ENCODE assay signal across 1 cellular context in the genomic region with DNA sequence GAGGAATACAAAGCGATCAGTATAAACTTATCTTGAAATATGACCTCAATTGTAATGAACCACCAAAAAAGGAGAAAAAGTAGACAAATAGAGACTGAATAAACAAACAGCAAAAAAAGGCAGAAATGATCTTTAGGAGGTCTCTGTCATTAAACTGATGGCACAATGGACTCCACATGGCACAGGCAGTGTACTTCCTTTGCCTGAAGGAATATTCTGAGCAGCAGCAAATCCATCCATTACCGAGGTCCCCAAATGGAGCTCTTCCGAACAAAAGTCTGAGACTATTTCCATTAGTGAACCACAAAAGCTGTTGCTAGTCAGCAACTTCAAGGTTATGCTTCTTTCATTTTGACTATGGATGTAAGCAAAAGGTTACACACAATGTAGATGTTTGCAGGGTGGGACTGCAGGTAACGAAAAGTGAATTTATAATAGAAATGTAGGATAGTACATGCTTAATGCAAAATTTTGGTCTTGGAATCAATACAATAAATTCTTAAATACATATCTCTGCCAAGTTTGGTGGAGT.
TF ChIP-seq lines count a peak whose summit lies in the region.

No MANE protein-coding gene starts in this region.

TF ChIP-seq in GM12878, 131 proteins besides CTCF, POLR2A, EP300 and RAD21 (continued from another document and continues in another):
- no peak for TF ChIP-seq ZNF592 (IDR thresholded peaks at IDR 0.05)
- no peak for TF ChIP-seq BRCA1 (IDR thresholded peaks at IDR 0.05; ENCODE audit: low read depth, low read length)
- no peak for TF ChIP-seq HDAC2 (IDR thresholded peaks at IDR 0.05)
- no peak for TF ChIP-seq BCL11A (IDR thresholded peaks at IDR 0.05; ENCODE audit: low read depth, low read length)
- TF ChIP-seq, protein P1, sequence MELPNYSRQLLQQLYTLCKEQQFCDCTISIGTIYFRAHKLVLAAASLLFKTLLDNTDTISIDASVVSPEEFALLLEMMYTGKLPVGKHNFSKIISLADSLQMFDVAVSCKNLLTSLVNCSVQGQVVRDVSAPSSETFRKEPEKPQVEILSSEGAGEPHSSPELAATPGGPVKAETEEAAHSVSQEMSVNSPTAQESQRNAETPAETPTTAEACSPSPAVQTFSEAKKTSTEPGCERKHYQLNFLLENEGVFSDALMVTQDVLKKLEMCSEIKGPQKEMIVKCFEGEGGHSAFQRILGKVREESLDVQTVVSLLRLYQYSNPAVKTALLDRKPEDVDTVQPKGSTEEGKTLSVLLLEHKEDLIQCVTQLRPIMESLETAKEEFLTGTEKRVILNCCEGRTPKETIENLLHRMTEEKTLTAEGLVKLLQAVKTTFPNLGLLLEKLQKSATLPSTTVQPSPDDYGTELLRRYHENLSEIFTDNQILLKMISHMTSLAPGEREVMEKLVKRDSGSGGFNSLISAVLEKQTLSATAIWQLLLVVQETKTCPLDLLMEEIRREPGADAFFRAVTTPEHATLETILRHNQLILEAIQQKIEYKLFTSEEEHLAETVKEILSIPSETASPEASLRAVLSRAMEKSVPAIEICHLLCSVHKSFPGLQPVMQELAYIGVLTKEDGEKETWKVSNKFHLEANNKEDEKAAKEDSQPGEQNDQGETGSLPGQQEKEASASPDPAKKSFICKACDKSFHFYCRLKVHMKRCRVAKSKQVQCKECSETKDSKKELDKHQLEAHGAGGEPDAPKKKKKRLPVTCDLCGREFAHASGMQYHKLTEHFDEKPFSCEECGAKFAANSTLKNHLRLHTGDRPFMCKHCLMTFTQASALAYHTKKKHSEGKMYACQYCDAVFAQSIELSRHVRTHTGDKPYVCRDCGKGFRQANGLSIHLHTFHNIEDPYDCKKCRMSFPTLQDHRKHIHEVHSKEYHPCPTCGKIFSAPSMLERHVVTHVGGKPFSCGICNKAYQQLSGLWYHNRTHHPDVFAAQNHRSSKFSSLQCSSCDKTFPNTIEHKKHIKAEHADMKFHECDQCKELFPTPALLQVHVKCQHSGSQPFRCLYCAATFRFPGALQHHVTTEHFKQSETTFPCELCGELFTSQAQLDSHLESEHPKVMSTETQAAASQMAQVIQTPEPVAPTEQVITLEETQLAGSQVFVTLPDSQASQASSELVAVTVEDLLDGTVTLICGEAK (IDR thresholded peaks at IDR 0.05; ENCODE audit: borderline replicate concordance), result no peak
- no peak for TF ChIP-seq REST (IDR thresholded peaks at IDR 0.05; ENCODE audit: low read depth, low read length)
- no peak for TF ChIP-seq ZSCAN29 (IDR thresholded peaks at IDR 0.05)
- TF ChIP-seq, protein P2, sequence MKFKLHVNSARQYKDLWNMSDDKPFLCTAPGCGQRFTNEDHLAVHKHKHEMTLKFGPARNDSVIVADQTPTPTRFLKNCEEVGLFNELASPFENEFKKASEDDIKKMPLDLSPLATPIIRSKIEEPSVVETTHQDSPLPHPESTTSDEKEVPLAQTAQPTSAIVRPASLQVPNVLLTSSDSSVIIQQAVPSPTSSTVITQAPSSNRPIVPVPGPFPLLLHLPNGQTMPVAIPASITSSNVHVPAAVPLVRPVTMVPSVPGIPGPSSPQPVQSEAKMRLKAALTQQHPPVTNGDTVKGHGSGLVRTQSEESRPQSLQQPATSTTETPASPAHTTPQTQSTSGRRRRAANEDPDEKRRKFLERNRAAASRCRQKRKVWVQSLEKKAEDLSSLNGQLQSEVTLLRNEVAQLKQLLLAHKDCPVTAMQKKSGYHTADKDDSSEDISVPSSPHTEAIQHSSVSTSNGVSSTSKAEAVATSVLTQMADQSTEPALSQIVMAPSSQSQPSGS (IDR thresholded peaks at IDR 0.05; ENCODE audit: low read length), result 0 out of 2 replicates have a peak, but pooled peaks have one; percentile 39
- TF ChIP-seq CHD1 (IDR thresholded peaks at IDR 0.05; ENCODE audit: low read depth, low read length), result no peak
- no peak for TF ChIP-seq NFYA (IDR thresholded peaks at IDR 0.05; ENCODE audit: borderline replicate concordance, low read depth, low read length)
- TF ChIP-seq NR2C1 (IDR thresholded peaks at IDR 0.05), result no peak
- no peak for TF ChIP-seq SREBF2 (IDR thresholded peaks at IDR 0.05; ENCODE audit: low read length)
- TF ChIP-seq JUNB (IDR thresholded peaks at IDR 0.05), result peak; percentile 92
- TF ChIP-seq STAT1 (conservative IDR thresholded peaks at IDR 0.05), result no peak
- TF ChIP-seq, protein P3, sequence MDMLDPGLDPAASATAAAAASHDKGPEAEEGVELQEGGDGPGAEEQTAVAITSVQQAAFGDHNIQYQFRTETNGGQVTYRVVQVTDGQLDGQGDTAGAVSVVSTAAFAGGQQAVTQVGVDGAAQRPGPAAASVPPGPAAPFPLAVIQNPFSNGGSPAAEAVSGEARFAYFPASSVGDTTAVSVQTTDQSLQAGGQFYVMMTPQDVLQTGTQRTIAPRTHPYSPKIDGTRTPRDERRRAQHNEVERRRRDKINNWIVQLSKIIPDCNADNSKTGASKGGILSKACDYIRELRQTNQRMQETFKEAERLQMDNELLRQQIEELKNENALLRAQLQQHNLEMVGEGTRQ (IDR thresholded peaks at IDR 0.05; ENCODE audit: borderline replicate concordance, low read depth, low read length), result no peak
- no peak for TF ChIP-seq ZBED1 (IDR thresholded peaks at IDR 0.05; ENCODE audit: borderline replicate concordance)
- TF ChIP-seq ATF3 (IDR thresholded peaks at IDR 0.05; ENCODE audit: borderline replicate concordance, extremely low read depth, low read depth, low read length), result no peak
- TF ChIP-seq IRF4 (IDR thresholded peaks at IDR 0.05; ENCODE audit: low read depth, low read length), result peak; percentile 94
- TF ChIP-seq, protein P4, sequence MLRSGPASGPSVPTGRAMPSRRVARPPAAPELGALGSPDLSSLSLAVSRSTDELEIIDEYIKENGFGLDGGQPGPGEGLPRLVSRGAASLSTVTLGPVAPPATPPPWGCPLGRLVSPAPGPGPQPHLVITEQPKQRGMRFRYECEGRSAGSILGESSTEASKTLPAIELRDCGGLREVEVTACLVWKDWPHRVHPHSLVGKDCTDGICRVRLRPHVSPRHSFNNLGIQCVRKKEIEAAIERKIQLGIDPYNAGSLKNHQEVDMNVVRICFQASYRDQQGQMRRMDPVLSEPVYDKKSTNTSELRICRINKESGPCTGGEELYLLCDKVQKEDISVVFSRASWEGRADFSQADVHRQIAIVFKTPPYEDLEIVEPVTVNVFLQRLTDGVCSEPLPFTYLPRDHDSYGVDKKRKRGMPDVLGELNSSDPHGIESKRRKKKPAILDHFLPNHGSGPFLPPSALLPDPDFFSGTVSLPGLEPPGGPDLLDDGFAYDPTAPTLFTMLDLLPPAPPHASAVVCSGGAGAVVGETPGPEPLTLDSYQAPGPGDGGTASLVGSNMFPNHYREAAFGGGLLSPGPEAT (IDR thresholded peaks at IDR 0.05; ENCODE audit: low read depth), result no peak
- TF ChIP-seq TAF1 (IDR thresholded peaks at IDR 0.05; ENCODE audit: borderline replicate concordance, low read depth, low read length), result no peak
- peak in 1 of 2 experiments; percentile 19; a peak in 1 of 4 replicates for TF ChIP-seq IKZF2 (IDR thresholded peaks at IDR 0.05)
- TF ChIP-seq, protein P5, sequence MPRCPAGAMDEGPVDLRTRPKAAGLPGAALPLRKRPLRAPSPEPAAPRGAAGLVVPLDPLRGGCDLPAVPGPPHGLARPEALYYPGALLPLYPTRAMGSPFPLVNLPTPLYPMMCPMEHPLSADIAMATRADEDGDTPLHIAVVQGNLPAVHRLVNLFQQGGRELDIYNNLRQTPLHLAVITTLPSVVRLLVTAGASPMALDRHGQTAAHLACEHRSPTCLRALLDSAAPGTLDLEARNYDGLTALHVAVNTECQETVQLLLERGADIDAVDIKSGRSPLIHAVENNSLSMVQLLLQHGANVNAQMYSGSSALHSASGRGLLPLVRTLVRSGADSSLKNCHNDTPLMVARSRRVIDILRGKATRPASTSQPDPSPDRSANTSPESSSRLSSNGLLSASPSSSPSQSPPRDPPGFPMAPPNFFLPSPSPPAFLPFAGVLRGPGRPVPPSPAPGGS (IDR thresholded peaks at IDR 0.05; ENCODE audit: borderline replicate concordance, insufficient read depth, low read depth, low read length, poor library complexity, severe bottlenecking), result no peak
- TF ChIP-seq YY1 (IDR thresholded peaks at IDR 0.05; ENCODE audit: low read depth, low read length), result no peak
- peak; percentile 60; the same call in 1 of the 2 replicates for TF ChIP-seq FOXM1 (IDR thresholded peaks at IDR 0.05; ENCODE audit: low read depth, low read length)
- 0 out of 4 replicates have a peak, but pooled peaks of 1 of the 2 experiments have one; percentile 15 for TF ChIP-seq SRF (IDR thresholded peaks at IDR 0.05; ENCODE audit: low read depth in 2 of 2, low read length in 2 of 2)
- no peak for TF ChIP-seq CEBPZ (IDR thresholded peaks at IDR 0.05; ENCODE audit: low read depth, low read length)
- no peak for TF ChIP-seq SMAD5 (IDR thresholded peaks at IDR 0.05; ENCODE audit: low read depth)
- TF ChIP-seq MTA3 (IDR thresholded peaks at IDR 0.05; ENCODE audit: borderline replicate concordance, low read length), result no peak
- no peak for TF ChIP-seq NRF1 (conservative IDR thresholded peaks at IDR 0.05; ENCODE audit: low read depth, low read length)
- TF ChIP-seq ESRRA (IDR thresholded peaks at IDR 0.05; ENCODE audit: low read length), result no peak
- no peak for TF ChIP-seq ZNF274 (IDR thresholded peaks at IDR 0.05; ENCODE audit: insufficient read depth, insufficient read length)
- no peak for TF ChIP-seq RFX5 (IDR thresholded peaks at IDR 0.05; ENCODE audit: low read depth, low read length)
- no peak for TF ChIP-seq MAX (IDR thresholded peaks at IDR 0.05; ENCODE audit: low read depth, low read length)
